ENCODE assay signal across 10 cellular contexts in genomic region chr19:10662384-10663251, GRCh38. TPM values are rescaled to one million over a fixed set of nuclear protein-coding genes. Genes with fewer than 3 reads are reported as not detected.
A peak's percentile ranks its signal among the peaks of the same experiment; 100 is the strongest.
DNase-seq lines count a peak whose midpoint lies in the region; FAIRE-seq and TF ChIP-seq lines count a peak whose summit lies in the region.
"Had no signal": no experiment of that assay in that cellular context is flagged by ENCODE, and none has a peak within 500 bp of the region (broad histone marks: within the 10 kb centered on the region; RNA-seq: fewer than 3 reads in every experiment).

No MANE protein-coding gene starts in this region.

- CTCF ChIA-PET in CD8-positive, alpha-beta memory T cell (lab: Charles Lee): interaction anchor here (1.1 to 1.6 kb wide), 4 partner anchors 10 to 108 kb away, joined by 3 to 7 read pairs (median 4); no protein-coding TSS in a partner anchor

- H3K27ac Mint-ChIP-seq in CD8-positive, alpha-beta memory T cell: peak overlapping the region; percentile 23 to 85 (median 70)
- H3K27ac Mint-ChIP-seq in brain: peak overlapping the region; percentile 19 to 90 (median 61)

- peak overlapping the region; percentile 54 for H3K9ac ChIP-seq in neuronal stem cell (ENCODE audit: low read depth, low read length, poor library complexity)

- H3K18ac ChIP-seq in neuronal stem cell (ENCODE audit: low read length): no peak overlapping the region

- H3K4me3 Mint-ChIP-seq in CD8-positive, alpha-beta memory T cell: peak overlapping the region; percentile 6 to 67 (median 28)
- peak overlapping the region in 4 of 5 experiments; percentile 0 to 66 (median 22) for H3K4me3 Mint-ChIP-seq in brain

- H3K4me1 Mint-ChIP-seq in CD8-positive, alpha-beta memory T cell: peaks cover 47 to 77% (median 54%) of the 10 kb centered on the region in 3 donors
- H3K4me1 Mint-ChIP-seq in brain: peaks cover 69% of the 10 kb centered on the region

- H3K23ac ChIP-seq in neuronal stem cell (ENCODE audit: low read depth, low read length, poor library complexity): no peak overlapping the region

- no peak overlapping the region for H4K8ac ChIP-seq in neuronal stem cell (ENCODE audit: low read depth, low read length)

- H3K4me2 ChIP-seq in neuronal stem cell (ENCODE audit: insufficient read depth, low read length, poor library complexity, severe bottlenecking): no peak overlapping the region

- no peaks in the 10 kb centered on the region for H3K27me3 Mint-ChIP-seq in CD8-positive, alpha-beta memory T cell
- H3K27me3 Mint-ChIP-seq in brain: no peaks in the 10 kb centered on the region

- H2BK15ac ChIP-seq in neuronal stem cell (ENCODE audit: low read length): no peak overlapping the region

- H3K36me3 Mint-ChIP-seq in CD8-positive, alpha-beta memory T cell: peaks cover 0 to 43% (median 0%) of the 10 kb centered on the region in 3 donors
- H3K36me3 Mint-ChIP-seq in brain: peaks cover 54% of the 10 kb centered on the region

- H2BK5ac ChIP-seq in neuronal stem cell (ENCODE audit: low read length): no peak overlapping the region

- H3K4ac ChIP-seq in neuronal stem cell (ENCODE audit: low read length): no peak overlapping the region

- peaks cover 53% of the 10 kb centered on the region for H3K4me1 ChIP-seq in CD8-positive, alpha-beta memory T cell (ENCODE audit: insufficient read depth, low read length)
- peaks cover 0 to 5% of the 10 kb centered on the region in 2 donors for H3K4me1 ChIP-seq in neuronal stem cell (ENCODE audit: control insufficient read depth in 2 of 2, insufficient read depth in 1 of 2, low read depth in 1 of 2, low read length in 2 of 2)

- POLR2A ChIA-PET in CD8-positive, alpha-beta memory T cell (lab: Charles Lee): interaction anchor here (0.5 kb wide), 1 partner anchor 12 kb away, joined by 12 read pairs; no protein-coding TSS in a partner anchor

- no peak for DNase-seq in CD8-positive, alpha-beta memory T cell
- DNase-seq in MG63 (peak; percentile 87), neuronal stem cell (ENCODE audit: low spot score) (no peak), pons (ENCODE audit: low spot score) (no peak), GM19239 (ENCODE audit: insufficient read length, low spot score) (no peak), GM19240 (ENCODE audit: insufficient read length, low spot score) (no peak), HuH-7.5 (ENCODE audit: low spot score) (no peak)
- DNase-seq: cerebellar nuclear complex, NCI-H2171 treated with DMSO at 0.1 percent for 48 hours had no signal

- no peaks in the 10 kb centered on the region for H3K27me3 ChIP-seq in CD8-positive, alpha-beta memory T cell (ENCODE audit: insufficient read depth, low read length, poor library complexity, severe bottlenecking)
- H3K27me3 ChIP-seq in MG63: no peaks in the 10 kb centered on the region
- H3K27me3 ChIP-seq in neuronal stem cell (ENCODE audit: control insufficient read depth in 3 of 3, insufficient read depth in 3 of 3, low read depth in 1 of 3, low read length in 3 of 3): no peaks in the 10 kb centered on the region

- no CpG with 5 or more reads among the region's 14 CpGs for WGBS in neuronal stem cell (ENCODE audit: extremely low coverage in 2 of 2, insufficient read length in 2 of 2, insufficient replicate concordance in 1 of 2), 2 donors

- H3K9me3 Mint-ChIP-seq in CD8-positive, alpha-beta memory T cell: no peaks in the 10 kb centered on the region
- H3K9me3 Mint-ChIP-seq in brain: no peaks in the 10 kb centered on the region

- no peak overlapping the region for H2AFZ ChIP-seq in neuronal stem cell (ENCODE audit: low read length)

- no peak for FAIRE-seq in GM19239 (lab: Jason Lieb, UNC)

- H3K14ac ChIP-seq in neuronal stem cell (ENCODE audit: low read length): no peak overlapping the region

- no peak overlapping the region for H2BK120ac ChIP-seq in neuronal stem cell (ENCODE audit: low read depth, low read length)

- no peak for TF ChIP-seq CTCF in brain (conservative IDR thresholded peaks at IDR 0.05)

- no peak overlapping the region for H2BK12ac ChIP-seq in neuronal stem cell (ENCODE audit: low read length)

- peaks cover 17% of the 10 kb centered on the region for H3K36me3 ChIP-seq in CD8-positive, alpha-beta memory T cell (ENCODE audit: insufficient read depth, low read length)
- H3K36me3 ChIP-seq in MG63 (peaks cover 55% of the 10 kb centered on the region), neuronal stem cell (replicated peaks in 1 of 2; ENCODE audit: control insufficient read depth in 2 of 2, insufficient read depth in 2 of 2, low read length in 2 of 2) (peaks cover 17 to 89% of the 10 kb centered on the region in 2 donors)

- no peak overlapping the region for H3K27ac ChIP-seq in CD8-positive, alpha-beta memory T cell (ENCODE audit: low read depth, low read length)
- H3K27ac ChIP-seq in neuronal stem cell (replicated peaks; ENCODE audit: low read length): no peak overlapping the region

- H4K91ac ChIP-seq in neuronal stem cell (ENCODE audit: low read depth, low read length, poor library complexity): no peak overlapping the region

- H3K79me1 ChIP-seq in neuronal stem cell (ENCODE audit: low read depth, low read length): peaks cover 2% of the 10 kb centered on the region

- H3K9me3 ChIP-seq in CD8-positive, alpha-beta memory T cell (ENCODE audit: low read length): no peaks in the 10 kb centered on the region
- H3K9me3 ChIP-seq in MG63 (no peaks in the 10 kb centered on the region), neuronal stem cell (replicated peaks in 1 of 2; ENCODE audit: control insufficient read depth in 2 of 2, insufficient read depth in 1 of 2, low read depth in 1 of 2, low read length in 2 of 2) (no peaks in the 10 kb centered on the region)

- no peak overlapping the region for H2AK5ac ChIP-seq in neuronal stem cell (ENCODE audit: low read depth, low read length)

- no peak overlapping the region for H3K4me3 ChIP-seq in CD8-positive, alpha-beta memory T cell (ENCODE audit: low read length)
- no peak overlapping the region for H3K4me3 ChIP-seq in MG63
- no peak overlapping the region for H3K4me3 ChIP-seq in neuronal stem cell (ENCODE audit: low read length in 2 of 2)

RNA-seq across cellular contexts. Expression of gene ILF3, which starts 8.5 kb away (rescaled TPM):
- 100 to 1,000 TPM; 471 to 475 TPM for total RNA-seq in CD8-positive, alpha-beta memory T cell
- 100.0 TPM for polyA plus RNA-seq in CD8-positive, alpha-beta memory T cell
- total RNA-seq in MG63 (2014; rRNA removed; shearing (Covaris generic); ENCODE audit: low replicate concordance): 273 and 320 TPM in 2 replicates
- polyA plus RNA-seq in brain (ENCODE audit: insufficient read depth, low read depth, low replicate concordance): 261 TPM
- polyA plus RNA-seq in neuronal stem cell (2013, experiment 1 of 2): 416 TPM
- polyA plus RNA-seq in neuronal stem cell (2013, experiment 2 of 2): 418 TPM

RNA-seq across cellular contexts. Expression of gene SLC44A2, which starts 37.3 kb away (rescaled TPM):
- 10 to 100 TPM; 70.5 to 88.2 TPM for total RNA-seq in CD8-positive, alpha-beta memory T cell
- 285 TPM for polyA plus RNA-seq in CD8-positive, alpha-beta memory T cell
- total RNA-seq in MG63 (2014; rRNA removed; shearing (Covaris generic); ENCODE audit: low replicate concordance): 0.54 and 3.3 TPM in 2 replicates
- 143 TPM for polyA plus RNA-seq in brain (ENCODE audit: insufficient read depth, low read depth, low replicate concordance)
- polyA plus RNA-seq in neuronal stem cell (2013, experiment 1 of 2): 86.1 TPM
- polyA plus RNA-seq in neuronal stem cell (2013, experiment 2 of 2): 84.2 TPM

RNA-seq across cellular contexts. Expression of gene QTRT1, which starts 38.6 kb away (rescaled TPM):
- 10 to 100 TPM; 76.1 to 80.1 TPM for total RNA-seq in CD8-positive, alpha-beta memory T cell
- polyA plus RNA-seq in CD8-positive, alpha-beta memory T cell: 32.2 TPM
- total RNA-seq in MG63 (2014; rRNA removed; shearing (Covaris generic); ENCODE audit: low replicate concordance): 95.3 and 97.4 TPM in 2 replicates
- polyA plus RNA-seq in brain (ENCODE audit: insufficient read depth, low read depth, low replicate concordance): 23.5 TPM
- 17.9 TPM for polyA plus RNA-seq in neuronal stem cell (2013, experiment 1 of 2)
- 16.9 TPM for polyA plus RNA-seq in neuronal stem cell (2013, experiment 2 of 2)

RNA-seq across cellular contexts. Expression of gene DNM2, which starts 55.3 kb away (rescaled TPM):
- total RNA-seq in CD8-positive, alpha-beta memory T cell: 100 to 1,000 TPM; 154 to 165 TPM
- 105 TPM for polyA plus RNA-seq in CD8-positive, alpha-beta memory T cell
- total RNA-seq in MG63 (2014; rRNA removed; shearing (Covaris generic); ENCODE audit: low replicate concordance): 104 and 116 TPM in 2 replicates
- 134 TPM for polyA plus RNA-seq in brain (ENCODE audit: insufficient read depth, low read depth, low replicate concordance)
- 49.9 TPM for polyA plus RNA-seq in neuronal stem cell (2013, experiment 1 of 2)
- polyA plus RNA-seq in neuronal stem cell (2013, experiment 2 of 2): 49.9 TPM

Comparison
In these comparisons a context has a peak if more than half of its experiments do, and no peak if none do; other contexts are left out.
1. RNA of gene SLC44A2, which starts 37.3 kb away (total RNA-seq): 70.5 to 88.2 TPM in CD8-positive, alpha-beta memory T cell; 0.54 to 3.3 TPM in MG63; every median in the first group is over 10 times any median in the second.